In the genomic region with DNA sequence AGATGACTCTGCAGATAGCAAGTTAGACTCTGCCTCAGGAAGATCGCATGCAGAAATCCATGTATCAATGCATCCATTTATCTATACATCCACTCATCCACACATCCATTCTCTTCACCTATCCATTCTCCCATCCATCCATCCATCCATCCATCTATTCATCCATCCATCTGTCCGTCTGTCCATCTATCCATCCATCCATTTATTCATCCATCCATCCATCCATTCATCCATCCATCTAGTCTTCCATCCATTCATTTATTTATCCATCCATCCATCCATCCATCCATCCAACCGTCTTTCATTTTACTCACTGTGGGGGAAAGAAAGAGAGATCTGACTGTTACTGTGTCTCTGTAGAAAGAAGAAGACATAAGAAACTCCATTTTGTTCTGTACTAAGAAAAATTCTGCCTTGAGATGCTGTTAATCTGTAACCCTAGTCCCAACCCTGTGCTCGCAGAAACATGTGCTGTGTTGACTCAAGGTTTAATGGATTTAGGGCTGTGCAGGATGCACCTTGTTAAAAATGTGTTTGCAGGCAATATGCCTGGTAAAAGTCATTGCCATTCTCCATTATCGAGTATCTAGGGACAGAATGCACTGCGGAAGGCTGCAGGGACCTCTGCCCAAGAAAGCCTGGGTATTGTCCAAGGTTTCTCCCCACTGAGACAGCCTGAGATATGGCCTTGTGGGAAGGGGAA, we compare ENCODE assay signal across 8 cellular contexts. TPM values are rescaled to one million over a fixed set of nuclear protein-coding genes. Genes with fewer than 3 reads are reported as not detected.
A peak's percentile ranks its signal among the peaks of the same experiment; 100 is the strongest.
DNase-seq lines count a peak whose midpoint lies in the region; ATAC-seq and TF ChIP-seq lines count a peak whose summit lies in the region.
"Not testable (repeated sequence)": the region's sequence is repeated elsewhere in the genome, so short reads cannot be mapped to it uniquely, and the experiment has no call there.
"Had no signal": no experiment of that assay in that cellular context is flagged by ENCODE, and none has a peak within 500 bp of the region (broad histone marks: within the 10 kb centered on the region; RNA-seq: fewer than 3 reads in every experiment).

No MANE protein-coding gene starts in this region.

- peak overlapping the region; percentile 31 to 57 for H3K4me3 ChIP-seq in mucosa of rectum (ENCODE audit: low read length in 2 of 2)

- H3K36me3 ChIP-seq in mucosa of rectum (ENCODE audit: control insufficient read depth in 2 of 2, insufficient read depth in 2 of 2, low read length in 2 of 2), result not testable (repeated sequence)

- not testable (repeated sequence) for ATAC-seq in CD4-positive, alpha-beta T cell (ENCODE audit: poor library complexity); activated B cell treated with CpG ODN at 0.5 μM for 24 hours (ENCODE audit: low read depth); stimulated activated memory B cell treated with anti-CD40 and anti-IgM and Interleukin-4, amounts not matched to agents 10 μg/mL and 1 μg/mL and 100 μg/mL, for 72 hours

- H3K9ac ChIP-seq in mucosa of rectum (ENCODE audit: low read depth in 1 of 2, low read length in 2 of 2), result not testable (repeated sequence)

- H3K36me3 Mint-ChIP-seq in CD4-positive, alpha-beta T cell (ENCODE audit: low read depth), result peaks cover 57% of the 10 kb centered on the region
- H3K36me3 Mint-ChIP-seq in IgD-negative memory B cell (peaks cover 16% of the 10 kb centered on the region), activated B cell treated with CpG ODN at 0.5 μM for 24 hours (ENCODE audit: low read depth) (peaks cover 39% of the 10 kb centered on the region)
- H3K36me3 Mint-ChIP-seq in activated T-helper 1 cell treated with anti-CD3 and anti-CD28 coated beads, Interleukin-12 subunit alpha, Interleukin-12 subunit beta, Interleukin-2, Interleukin-4 antibody, amounts not matched to agents 30 ng/mL and 10 ng/mL and 1 ng/mL, durations not matched to agents 14 hours and 24 hours and 36 hours (ENCODE audit: low read depth), result peaks cover 27% of the 10 kb centered on the region
- H3K36me3 Mint-ChIP-seq in dendritic cell treated with granulocyte-macrophage colony-stimulating factor and Interleukin-4, amounts not matched to agents 40 ng/mL and 50 ng/mL, for 4 days (ENCODE audit: low read depth), result peaks cover 36% of the 10 kb centered on the region
- H3K36me3 Mint-ChIP-seq in stimulated activated memory B cell treated with anti-CD40 and anti-IgM and Interleukin-4, amounts not matched to agents 10 μg/mL and 1 μg/mL and 100 μg/mL, for 72 hours, result peaks cover 24% of the 10 kb centered on the region

- H3K27ac ChIP-seq in CD4-positive, alpha-beta T cell (ENCODE audit: low read depth, low read length), result not testable (repeated sequence)
- peak overlapping the region; percentile 85 to 88 for H3K27ac ChIP-seq in mucosa of rectum (ENCODE audit: low read depth in 2 of 2, low read length in 2 of 2)

- not testable (repeated sequence) for H3K9me3 ChIP-seq in CD4-positive, alpha-beta T cell (ENCODE audit: control insufficient read depth, low read length); mucosa of rectum (ENCODE audit: control insufficient read depth in 2 of 2, low read length in 2 of 2)

- H3K27ac Mint-ChIP-seq in CD4-positive, alpha-beta T cell, result peak overlapping the region; percentile 98
- peak overlapping the region; percentile 42 to 73 (median 72) for H3K27ac Mint-ChIP-seq in IgD-negative memory B cell
- peak overlapping the region; percentile 60 for H3K27ac Mint-ChIP-seq in activated B cell treated with CpG ODN at 0.5 μM for 24 hours
- peak overlapping the region; percentile 47 for H3K27ac Mint-ChIP-seq in activated T-helper 1 cell treated with anti-CD3 and anti-CD28 coated beads, Interleukin-12 subunit alpha, Interleukin-12 subunit beta, Interleukin-2, Interleukin-4 antibody, amounts not matched to agents 30 ng/mL and 10 ng/mL and 1 ng/mL, durations not matched to agents 14 hours and 24 hours and 36 hours
- H3K27ac Mint-ChIP-seq in dendritic cell treated with granulocyte-macrophage colony-stimulating factor and Interleukin-4, amounts not matched to agents 40 ng/mL and 50 ng/mL, for 4 days, result peak overlapping the region; percentile 86
- H3K27ac Mint-ChIP-seq in stimulated activated memory B cell treated with anti-CD40 and anti-IgM and Interleukin-4, amounts not matched to agents 10 μg/mL and 1 μg/mL and 100 μg/mL, for 72 hours, result peak overlapping the region; percentile 20

- H3K9me3 Mint-ChIP-seq in CD4-positive, alpha-beta T cell; IgD-negative memory B cell; activated B cell treated with CpG ODN at 0.5 μM for 24 hours; activated T-helper 1 cell treated with anti-CD3 and anti-CD28 coated beads, Interleukin-12 subunit alpha, Interleukin-12 subunit beta, Interleukin-2, Interleukin-4 antibody, amounts not matched to agents 30 ng/mL and 10 ng/mL and 1 ng/mL, durations not matched to agents 14 hours and 24 hours and 36 hours; dendritic cell treated with granulocyte-macrophage colony-stimulating factor and Interleukin-4, amounts not matched to agents 40 ng/mL and 50 ng/mL, for 4 days; stimulated activated memory B cell treated with anti-CD40 and anti-IgM and Interleukin-4, amounts not matched to agents 10 μg/mL and 1 μg/mL and 100 μg/mL, for 72 hours: not testable (repeated sequence)

- CTCF ChIA-PET in CD4-positive, alpha-beta T cell (lab: Charles Lee), result interaction anchor here (1.8 to 2.8 kb wide), 3 partner anchors 39 to 50 kb away, joined by 10 to 21 read pairs (median 17); a partner anchor contains a TSS
- CTCF ChIA-PET in activated B cell treated with CpG ODN at 0.5 μM for 24 hours (lab: Charles Lee), result interaction anchor here (0.9 to 1.4 kb wide), 3 partner anchors 44 to 76 kb away, joined by 3 to 5 read pairs (median 4); a partner anchor contains a TSS

- POLR2A ChIA-PET in CD4-positive, alpha-beta T cell (lab: Charles Lee), result interaction anchor here (1.8 to 3.0 kb wide), 5 partner anchors 16 to 51 kb away, joined by 5 to 58 read pairs (median 13); a partner anchor contains a TSS
- POLR2A ChIA-PET in activated B cell treated with CpG ODN at 0.5 μM for 24 hours (lab: Charles Lee), result interaction anchor here (1.5 to 1.8 kb wide), 2 partner anchors 10 to 67 kb away, joined by 6 to 10 read pairs; no protein-coding TSS in a partner anchor

- H3K4me1 ChIP-seq in mucosa of rectum (ENCODE audit: control insufficient read depth in 2 of 2, insufficient read depth in 2 of 2, low read length in 2 of 2), result peaks cover 46 to 65% of the 10 kb centered on the region in 2 donors

- H3K27me3 Mint-ChIP-seq in CD4-positive, alpha-beta T cell; IgD-negative memory B cell; activated B cell treated with CpG ODN at 0.5 μM for 24 hours; activated T-helper 1 cell treated with anti-CD3 and anti-CD28 coated beads, Interleukin-12 subunit alpha, Interleukin-12 subunit beta, Interleukin-2, Interleukin-4 antibody, amounts not matched to agents 30 ng/mL and 10 ng/mL and 1 ng/mL, durations not matched to agents 14 hours and 24 hours and 36 hours (ENCODE audit: insufficient read depth); dendritic cell treated with granulocyte-macrophage colony-stimulating factor and Interleukin-4, amounts not matched to agents 40 ng/mL and 50 ng/mL, for 4 days; stimulated activated memory B cell treated with anti-CD40 and anti-IgM and Interleukin-4, amounts not matched to agents 10 μg/mL and 1 μg/mL and 100 μg/mL, for 72 hours: not testable (repeated sequence)

- intact Hi-C loops in CD4-positive, alpha-beta T cell (cut with DNase I, micrococcal nuclease), result loop anchor here (2.0 to 5.0 kb wide), 3 partner anchors 15 to 51 kb away; a partner anchor contains a TSS
- intact Hi-C loops in activated B cell treated with CpG ODN at 0.5 μM for 24 hours (cut with micrococcal nuclease); dendritic cell treated with granulocyte-macrophage colony-stimulating factor and Interleukin-4, amounts not matched to agents 40 ng/mL and 50 ng/mL, for 4 days (cut with micrococcal nuclease): not testable (repeated sequence)
- intact Hi-C loops in activated T-helper 1 cell treated with anti-CD3 and anti-CD28 coated beads, Interleukin-12 subunit alpha, Interleukin-12 subunit beta, Interleukin-2, Interleukin-4 antibody, amounts not matched to agents 30 ng/mL and 10 ng/mL and 1 ng/mL, durations not matched to agents 14 hours and 24 hours and 36 hours (cut with micrococcal nuclease), result loop anchor here (2.0 kb wide), 2 partner anchors 15 to 51 kb away; a partner anchor contains a TSS

- TF ChIP-seq CTCF in CD4-positive, alpha-beta T cell (IDR thresholded peaks at IDR 0.05); activated B cell treated with CpG ODN at 0.5 μM for 24 hours (IDR thresholded peaks at IDR 0.05): not testable (repeated sequence)

- peak overlapping the region; percentile 59 for H3K4me3 Mint-ChIP-seq in CD4-positive, alpha-beta T cell
- peak overlapping the region; percentile 39 to 76 (median 54) for H3K4me3 Mint-ChIP-seq in IgD-negative memory B cell
- H3K4me3 Mint-ChIP-seq in activated B cell treated with CpG ODN at 0.5 μM for 24 hours; dendritic cell treated with granulocyte-macrophage colony-stimulating factor and Interleukin-4, amounts not matched to agents 40 ng/mL and 50 ng/mL, for 4 days; stimulated activated memory B cell treated with anti-CD40 and anti-IgM and Interleukin-4, amounts not matched to agents 10 μg/mL and 1 μg/mL and 100 μg/mL, for 72 hours: not testable (repeated sequence)
- peak overlapping the region; percentile 20 for H3K4me3 Mint-ChIP-seq in activated T-helper 1 cell treated with anti-CD3 and anti-CD28 coated beads, Interleukin-12 subunit alpha, Interleukin-12 subunit beta, Interleukin-2, Interleukin-4 antibody, amounts not matched to agents 30 ng/mL and 10 ng/mL and 1 ng/mL, durations not matched to agents 14 hours and 24 hours and 36 hours

- DNase-seq in CD4-positive, alpha-beta T cell; activated B cell treated with CpG ODN at 0.5 μM for 24 hours; activated T-helper 1 cell treated with anti-CD3 and anti-CD28 coated beads, Interleukin-12 subunit alpha, Interleukin-12 subunit beta, Interleukin-2, Interleukin-4 antibody, amounts not matched to agents 30 ng/mL and 10 ng/mL and 1 ng/mL, durations not matched to agents 14 hours and 24 hours and 36 hours (ENCODE audit: low spot score): not testable (repeated sequence)

- not testable (repeated sequence) for H3K27me3 ChIP-seq in CD4-positive, alpha-beta T cell (ENCODE audit: control insufficient read depth, insufficient read depth, low read length); mucosa of rectum (ENCODE audit: control insufficient read depth in 2 of 2, insufficient read depth in 2 of 2, low read length in 2 of 2)

- peaks cover 88% of the 10 kb centered on the region for H3K4me1 Mint-ChIP-seq in CD4-positive, alpha-beta T cell (ENCODE audit: low read depth)
- H3K4me1 Mint-ChIP-seq in IgD-negative memory B cell (peaks cover 45 to 68% (median 60%) of the 10 kb centered on the region in 3 donors), activated B cell treated with CpG ODN at 0.5 μM for 24 hours (peaks cover 83% of the 10 kb centered on the region)
- peaks cover 71% of the 10 kb centered on the region for H3K4me1 Mint-ChIP-seq in activated T-helper 1 cell treated with anti-CD3 and anti-CD28 coated beads, Interleukin-12 subunit alpha, Interleukin-12 subunit beta, Interleukin-2, Interleukin-4 antibody, amounts not matched to agents 30 ng/mL and 10 ng/mL and 1 ng/mL, durations not matched to agents 14 hours and 24 hours and 36 hours (ENCODE audit: low read depth)
- H3K4me1 Mint-ChIP-seq in dendritic cell treated with granulocyte-macrophage colony-stimulating factor and Interleukin-4, amounts not matched to agents 40 ng/mL and 50 ng/mL, for 4 days (ENCODE audit: low read depth), result peaks cover 87% of the 10 kb centered on the region
- H3K4me1 Mint-ChIP-seq in stimulated activated memory B cell treated with anti-CD40 and anti-IgM and Interleukin-4, amounts not matched to agents 10 μg/mL and 1 μg/mL and 100 μg/mL, for 72 hours, result peaks cover 84% of the 10 kb centered on the region

RNA-seq across cellular contexts. Expression of a gene that starts 5.7 kb away (rescaled TPM):
- total RNA-seq in CD4-positive, alpha-beta T cell, result 100 to 1,000 TPM; 250 to 261 TPM
- 50.6 TPM for polyA plus RNA-seq in IgD-negative memory B cell
- total RNA-seq in activated B cell treated with CpG ODN at 0.5 μM for 24 hours, result 20.4 and 22.5 TPM in 2 replicates
- total RNA-seq in activated T-helper 1 cell treated with anti-CD3 and anti-CD28 coated beads, Interleukin-12 subunit alpha, Interleukin-12 subunit beta, Interleukin-2, Interleukin-4 antibody, amounts not matched to agents 30 ng/mL and 10 ng/mL and 1 ng/mL, durations not matched to agents 14 hours and 24 hours and 36 hours, result 21.3 and 24.6 TPM in 2 replicates

RNA-seq across cellular contexts. Expression of a gene that starts 38.0 kb away (rescaled TPM):
- not detected for total RNA-seq in CD4-positive, alpha-beta T cell
- not detected for polyA plus RNA-seq in IgD-negative memory B cell
- total RNA-seq in activated B cell treated with CpG ODN at 0.5 μM for 24 hours, result not detected in 2 replicates
- not detected in 2 replicates for total RNA-seq in activated T-helper 1 cell treated with anti-CD3 and anti-CD28 coated beads, Interleukin-12 subunit alpha, Interleukin-12 subunit beta, Interleukin-2, Interleukin-4 antibody, amounts not matched to agents 30 ng/mL and 10 ng/mL and 1 ng/mL, durations not matched to agents 14 hours and 24 hours and 36 hours
- total RNA-seq: Right ventricle myocardium superior had no signal

RNA-seq across cellular contexts. Expression of a gene that starts 50.5 kb away (rescaled TPM):
- 100 to 1,000 TPM in 1 of 2 experiments, 10 to 100 TPM in 1; 99.0 to 101 TPM for total RNA-seq in CD4-positive, alpha-beta T cell
- 34.7 TPM for polyA plus RNA-seq in IgD-negative memory B cell
- total RNA-seq in activated B cell treated with CpG ODN at 0.5 μM for 24 hours, result 33.1 and 40.1 TPM in 2 replicates
- 134 and 140 TPM in 2 replicates for total RNA-seq in activated T-helper 1 cell treated with anti-CD3 and anti-CD28 coated beads, Interleukin-12 subunit alpha, Interleukin-12 subunit beta, Interleukin-2, Interleukin-4 antibody, amounts not matched to agents 30 ng/mL and 10 ng/mL and 1 ng/mL, durations not matched to agents 14 hours and 24 hours and 36 hours

Comparison
In these comparisons a context has a peak if more than half of its experiments do, and no peak if none do; other contexts are left out.
1. H3K27ac Mint-ChIP-seq: peak in every context shown above with its lines; median percentile 98 in CD4-positive, alpha-beta T cell; 86 in dendritic cell treated with granulocyte-macrophage colony-stimulating factor and Interleukin-4, amounts not matched to agents 40 ng/mL and 50 ng/mL, for 4 days; 72 in IgD-negative memory B cell; 60 in activated B cell treated with CpG ODN at 0.5 μM for 24 hours; 47 in activated T-helper 1 cell treated with anti-CD3 and anti-CD28 coated beads, Interleukin-12 subunit alpha, Interleukin-12 subunit beta, Interleukin-2, Interleukin-4 antibody, amounts not matched to agents 30 ng/mL and 10 ng/mL and 1 ng/mL, durations not matched to agents 14 hours and 24 hours and 36 hours; 20 in stimulated activated memory B cell treated with anti-CD40 and anti-IgM and Interleukin-4, amounts not matched to agents 10 μg/mL and 1 μg/mL and 100 μg/mL, for 72 hours.